8 cellular contexts compared by ENCODE assay signal in genomic region chr16:83952940-83953795, GRCh38. TPM values are rescaled to one million over a fixed set of nuclear protein-coding genes. Genes with fewer than 3 reads are reported as not detected.
DNase-seq lines count a peak whose midpoint lies in the region; ATAC-seq, FAIRE-seq and TF ChIP-seq lines count a peak whose summit lies in the region.

Gene OSGIN1, plus strand, starts transcription at chr16:83953240. Its CDS starts 4,432 bp downstream, at chr16:83957672.

- POLR2A ChIA-PET in A549 (lab: Yijun Ruan, JAX): interaction anchor here (0.8 to 1.9 kb wide), 5 partner anchors 11 to 552 kb away, joined by 3 to 6 read pairs (median 5); partner anchors contain the start of gene MBTPS1

- TF ChIP-seq POLR2A in A549 (IDR thresholded peaks at IDR 0.05; ENCODE audit: low read length) (peak; percentile 96), GM18526 (IDR thresholded peaks at IDR 0.05; ENCODE audit: extremely low read depth, insufficient read length) (peak; percentile 36)

- peaks cover 38% of the 10 kb centered on the region for H3K4me1 ChIP-seq in A549

- WGBS in A549 (ENCODE audit: missing lambda C conversion rate): 0% methylated on average over 14 of the region's 30 CpGs

- intact Hi-C loops in left colon (cut with DNase I, micrococcal nuclease): no loop called here

- peak in 1 of 2 experiments; percentile 60; a peak in 1 of 5 replicates for TF ChIP-seq EP300 in A549 (IDR thresholded peaks at IDR 0.05)

- TF ChIP-seq RAD21 in A549 (conservative IDR thresholded peaks at IDR 0.05 in 1 of 2, IDR thresholded peaks at IDR 0.05 in 1 of 2): no peak

- no peak for FAIRE-seq in A549 (lab: Jason Lieb, UNC)

- H3K4me3 ChIP-seq in A549: peak within 1 kb of the TSS; percentile 67

- ATAC-seq in A549 (peak; percentile 76 to 84), HG03095 (IDR thresholded peaks at IDR 0.05; ENCODE audit: unreplicated experiment) (peak; percentile 67), left colon (peak; percentile 87)

- no peaks in the 10 kb centered on the region for H3K9me3 ChIP-seq in A549

- no peak for TF ChIP-seq CTCF in A549 (IDR thresholded peaks at IDR 0.05)

- H3K27ac ChIP-seq in A549 (peak within 1 kb of the TSS; percentile 93 to 98), cingulate gyrus (ENCODE audit: low read depth, low read length) (peak within 1 kb of the TSS; percentile 75)

- peak within 1 kb of the TSS; percentile 85 for H3K4me2 ChIP-seq in A549

- CTCF ChIA-PET in A549 (lab: Yijun Ruan, JAX): interaction anchor here (0.7 to 16.1 kb wide), 26 partner anchors 9 to 552 kb away, joined by 3 to 414 read pairs (median 4); no protein-coding TSS in a partner anchor

- DNase-seq in A549 (ENCODE audit: low read depth in 1 of 2, low spot score in 1 of 2): peak; percentile 90 to 97
- DNase-seq in NCI-H2227 treated with DMSO at 0.1 percent for 48 hours (lab: John Stamatoyannopoulos, UW): peak; percentile 16
- DNase-seq in activated CD4-positive, alpha-beta T cell treated with anti-CD3 and anti-CD28 coated beads for 1 hour: peak; percentile 47
- DNase-seq in left colon: peak; percentile 95 to 96
- DNase-seq in stimulated activated CD4-positive, alpha-beta T cell treated with anti-CD3 and anti-CD28 coated beads, Interleukin-1b, Interleukin-23, amount 100 ng/mL, for 4 hours (ENCODE audit: low read depth in 2 of 2): peak; percentile 55 to 79

TF ChIP-seq in A549, 52 proteins besides CTCF, POLR2A, EP300 and RAD21 (continues in another document):
- TF ChIP-seq KDM5A (IDR thresholded peaks at IDR 0.05) (no peak), EHMT2 (IDR thresholded peaks at IDR 0.05; ENCODE audit: low read depth) (no peak), MAFK (IDR thresholded peaks at IDR 0.05; ENCODE audit: partially characterized antibody) (peak; percentile 96), CHD2 (IDR thresholded peaks at IDR 0.05; ENCODE audit: low read length, partially characterized antibody) (no peak), SMC3 (IDR thresholded peaks at IDR 0.05) (no peak), SREBF2 (IDR thresholded peaks at IDR 0.05) (no peak), HEYL (CRISPR knock-in tag; IDR thresholded peaks at IDR 0.05) (no peak), ZNF302 (CRISPR knock-in tag; IDR thresholded peaks at IDR 0.05) (no peak), PHF8 (IDR thresholded peaks at IDR 0.05; ENCODE audit: borderline replicate concordance, low read depth) (peak; percentile 72), HMGXB4 (CRISPR knock-in tag; IDR thresholded peaks at IDR 0.05; ENCODE audit: borderline replicate concordance) (0 out of 2 replicates have a peak, but pooled peaks have one; percentile 60), FOSB (CRISPR knock-in tag; IDR thresholded peaks at IDR 0.05) (no peak), RCOR1 (IDR thresholded peaks at IDR 0.05; ENCODE audit: low read depth, low read length) (no peak), EHF (CRISPR knock-in tag; IDR thresholded peaks at IDR 0.05) (no peak), RNF2 (IDR thresholded peaks at IDR 0.05; ENCODE audit: borderline replicate concordance, low read depth) (no peak), RARB (CRISPR knock-in tag; IDR thresholded peaks at IDR 0.05) (0 out of 2 replicates have a peak, but pooled peaks have one; percentile 70), ZC3H11A (IDR thresholded peaks at IDR 0.05) (no peak), ZFP36 (IDR thresholded peaks at IDR 0.05; ENCODE audit: borderline replicate concordance, partially characterized antibody) (no peak), PBX3 (IDR thresholded peaks at IDR 0.05) (peak; percentile 26; the same call in 1 of the 2 replicates), RFX5 (IDR thresholded peaks at IDR 0.05) (no peak), JUNB (IDR thresholded peaks at IDR 0.05) (no peak), HOXB13 (CRISPR knock-in tag; IDR thresholded peaks at IDR 0.05; ENCODE audit: low read depth) (no peak), ELK1 (IDR thresholded peaks at IDR 0.05; ENCODE audit: low read depth, low read length) (no peak), CEBPB (IDR thresholded peaks at IDR 0.05) (peak in 1 of 2 experiments; percentile 40; a peak in 1 of 4 replicates), TP53 (CRISPR knock-in tag; IDR thresholded peaks at IDR 0.05) (peak; percentile 69; the same call in 1 of the 2 replicates), FOXS1 (CRISPR knock-in tag; IDR thresholded peaks at IDR 0.05) (no peak), CBX2 (IDR thresholded peaks at IDR 0.05; ENCODE audit: borderline replicate concordance, low read depth) (no peak), ESRRA (IDR thresholded peaks at IDR 0.05; ENCODE audit: borderline replicate concordance, low read length) (no peak), FOSL2 (IDR thresholded peaks at IDR 0.05) (peak; percentile 28; the same call in 1 of the 2 replicates), FOSL2 (CRISPR knock-in tag; IDR thresholded peaks at IDR 0.05) (peak; percentile 85)
- TF ChIP-seq, protein P1, sequence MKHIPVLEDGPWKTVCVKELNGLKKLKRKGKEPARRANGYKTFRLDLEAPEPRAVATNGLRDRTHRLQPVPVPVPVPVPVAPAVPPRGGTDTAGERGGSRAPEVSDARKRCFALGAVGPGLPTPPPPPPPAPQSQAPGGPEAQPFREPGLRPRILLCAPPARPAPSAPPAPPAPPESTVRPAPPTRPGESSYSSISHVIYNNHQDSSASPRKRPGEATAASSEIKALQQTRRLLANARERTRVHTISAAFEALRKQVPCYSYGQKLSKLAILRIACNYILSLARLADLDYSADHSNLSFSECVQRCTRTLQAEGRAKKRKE (CRISPR knock-in tag; IDR thresholded peaks at IDR 0.05; ENCODE audit: low read depth): no peak
- TF ChIP-seq, protein P2, sequence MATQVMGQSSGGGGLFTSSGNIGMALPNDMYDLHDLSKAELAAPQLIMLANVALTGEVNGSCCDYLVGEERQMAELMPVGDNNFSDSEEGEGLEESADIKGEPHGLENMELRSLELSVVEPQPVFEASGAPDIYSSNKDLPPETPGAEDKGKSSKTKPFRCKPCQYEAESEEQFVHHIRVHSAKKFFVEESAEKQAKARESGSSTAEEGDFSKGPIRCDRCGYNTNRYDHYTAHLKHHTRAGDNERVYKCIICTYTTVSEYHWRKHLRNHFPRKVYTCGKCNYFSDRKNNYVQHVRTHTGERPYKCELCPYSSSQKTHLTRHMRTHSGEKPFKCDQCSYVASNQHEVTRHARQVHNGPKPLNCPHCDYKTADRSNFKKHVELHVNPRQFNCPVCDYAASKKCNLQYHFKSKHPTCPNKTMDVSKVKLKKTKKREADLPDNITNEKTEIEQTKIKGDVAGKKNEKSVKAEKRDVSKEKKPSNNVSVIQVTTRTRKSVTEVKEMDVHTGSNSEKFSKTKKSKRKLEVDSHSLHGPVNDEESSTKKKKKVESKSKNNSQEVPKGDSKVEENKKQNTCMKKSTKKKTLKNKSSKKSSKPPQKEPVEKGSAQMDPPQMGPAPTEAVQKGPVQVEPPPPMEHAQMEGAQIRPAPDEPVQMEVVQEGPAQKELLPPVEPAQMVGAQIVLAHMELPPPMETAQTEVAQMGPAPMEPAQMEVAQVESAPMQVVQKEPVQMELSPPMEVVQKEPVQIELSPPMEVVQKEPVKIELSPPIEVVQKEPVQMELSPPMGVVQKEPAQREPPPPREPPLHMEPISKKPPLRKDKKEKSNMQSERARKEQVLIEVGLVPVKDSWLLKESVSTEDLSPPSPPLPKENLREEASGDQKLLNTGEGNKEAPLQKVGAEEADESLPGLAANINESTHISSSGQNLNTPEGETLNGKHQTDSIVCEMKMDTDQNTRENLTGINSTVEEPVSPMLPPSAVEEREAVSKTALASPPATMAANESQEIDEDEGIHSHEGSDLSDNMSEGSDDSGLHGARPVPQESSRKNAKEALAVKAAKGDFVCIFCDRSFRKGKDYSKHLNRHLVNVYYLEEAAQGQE (IDR thresholded peaks at IDR 0.05): no peak; the same call in 1 of the 2 replicates

RNA-seq across cellular contexts. Expression of gene OSGIN1, which starts in this region (rescaled TPM):
- polyA plus RNA-seq in A549 (2011; rRNA removed): 23.9 and 25.9 TPM in 2 replicates
- 80.5 and 106 TPM in 2 replicates for polyA plus RNA-seq in A549 (2012; cell fraction: cytosol; rRNA removed)
- polyA plus RNA-seq in A549 (2012; cell fraction: nucleus; rRNA removed): 167 and 232 TPM in 2 replicates
- polyA plus RNA-seq in A549 (2017; fragmentation: RNase III; extraction: RNeasy Plus Mini Kit Qiagen cat#74134 plus additional on column Dnase treatment): 37.6 to 49.1 TPM (median 39.1 TPM) in 3 replicates
- 18.1 and 25.6 TPM in 2 replicates for polyA minus RNA-seq in A549 (2011; rRNA and poly(A)+ RNA removed)
- 10 to 100 TPM; 14.5 to 14.7 TPM for total RNA-seq in left colon

Comparison
In these comparisons a context has a peak if more than half of its experiments do, and no peak if none do; other contexts are left out.
1. Peak in every context shown above with its lines: DNase-seq, ATAC-seq, H3K4me3 ChIP-seq and H3K27ac ChIP-seq.
2. DNase-seq: peak in every context shown above with its lines; median percentile 96 in left colon; 94 in A549; 67 in stimulated activated CD4-positive, alpha-beta T cell treated with anti-CD3 and anti-CD28 coated beads, Interleukin-1b, Interleukin-23, amount 100 ng/mL, for 4 hours; 47 in activated CD4-positive, alpha-beta T cell treated with anti-CD3 and anti-CD28 coated beads for 1 hour; 16 in NCI-H2227 treated with DMSO at 0.1 percent for 48 hours.